Comparison of ENCODE assay signal across 13 cellular contexts in the genomic region with DNA sequence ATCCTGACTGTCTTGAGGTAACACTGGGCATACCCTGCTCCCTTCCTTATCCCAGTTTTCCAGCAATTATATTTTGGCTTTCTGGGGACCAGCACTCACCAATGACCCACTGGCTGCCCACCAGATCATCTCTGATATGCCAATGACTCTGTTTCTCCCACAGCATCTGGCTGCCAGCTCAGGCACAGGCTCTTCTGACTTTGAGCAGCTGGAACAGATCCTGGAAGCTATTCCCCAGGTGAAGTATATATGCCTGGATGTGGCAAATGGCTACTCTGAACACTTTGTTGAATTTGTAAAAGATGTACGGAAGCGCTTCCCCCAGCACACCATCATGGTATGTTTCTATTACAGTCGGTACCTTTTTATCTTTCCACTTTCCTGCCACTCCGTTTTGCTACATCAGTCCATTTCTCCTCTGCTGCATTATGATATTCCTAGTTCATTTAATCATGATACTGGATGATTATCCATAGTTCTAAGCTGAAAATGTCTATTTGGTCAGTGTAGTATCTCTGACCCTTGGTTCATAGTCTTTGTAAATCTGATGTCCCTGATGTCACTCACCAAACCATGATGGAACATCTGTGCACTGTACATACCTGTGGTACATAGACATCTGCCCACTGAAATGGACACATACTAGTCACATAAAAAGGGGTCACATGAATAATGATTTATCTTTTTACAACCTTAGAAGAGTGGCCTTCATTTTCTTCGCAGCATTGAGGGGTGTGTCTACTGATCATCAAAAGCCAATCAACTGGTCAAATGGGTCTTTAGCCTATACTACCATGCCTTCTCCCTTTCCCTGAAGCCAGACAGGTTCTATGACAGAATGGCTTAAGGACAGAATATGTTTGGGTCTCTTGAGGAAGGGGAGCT. TPM values are rescaled to one million over a fixed set of nuclear protein-coding genes. Genes with fewer than 3 reads are reported as not detected.
DNase-seq lines count a peak whose midpoint lies in the region; ATAC-seq and TF ChIP-seq lines count a peak whose summit lies in the region.
"Had no signal": no experiment of that assay in that cellular context is flagged by ENCODE, and none has a peak within 500 bp of the region (broad histone marks: within the 10 kb centered on the region; RNA-seq: fewer than 3 reads in every experiment).

No MANE protein-coding gene starts in this region.

- H3K36me3 Mint-ChIP-seq in CD4-positive, alpha-beta T cell (ENCODE audit: low read depth), result peaks cover 95% of the 10 kb centered on the region
- H3K36me3 Mint-ChIP-seq in activated CD4-positive, alpha-beta memory T cell treated with anti-CD3 and anti-CD28 coated beads, Interleukin-2, amount 10 ng/mL, durations not matched to agents 7 days and 5 days (ENCODE audit: low read depth), result peaks cover 73% of the 10 kb centered on the region
- H3K36me3 Mint-ChIP-seq in naive B cell, result peaks cover 18 to 30% of the 10 kb centered on the region in 2 donors

- CTCF ChIA-PET in CD4-positive, alpha-beta T cell (lab: Charles Lee), result interaction anchor here (2.0 to 3.3 kb wide), 4 partner anchors 20 to 97 kb away, joined by 7 to 14 read pairs (median 10); partner anchors contain the start of genes IRF9 and MDP1
- CTCF ChIA-PET in activated CD4-positive, alpha-beta memory T cell treated with anti-CD3 and anti-CD28 coated beads, Interleukin-2, amount 10 ng/mL, durations not matched to agents 7 days and 5 days (lab: Charles Lee), result interaction anchor here (0.9 to 3.8 kb wide), 9 partner anchors 16 to 196 kb away, joined by 3 to 23 read pairs (median 4); partner anchors contain the start of genes CIDEB, IPO4, IRF9 and MDP1

- H3K27me3 ChIP-seq in CD4-positive, alpha-beta T cell (ENCODE audit: control insufficient read depth, insufficient read depth, low read length), result no peaks in the 10 kb centered on the region

- TF ChIP-seq CTCF in CD4-positive, alpha-beta T cell (IDR thresholded peaks at IDR 0.05), result no peak

- peaks cover 91% of the 10 kb centered on the region for H3K4me1 Mint-ChIP-seq in CD4-positive, alpha-beta T cell (ENCODE audit: low read depth)
- H3K4me1 Mint-ChIP-seq in activated CD4-positive, alpha-beta memory T cell treated with anti-CD3 and anti-CD28 coated beads, Interleukin-2, amount 10 ng/mL, durations not matched to agents 7 days and 5 days, result peaks cover 78% of the 10 kb centered on the region
- H3K4me1 Mint-ChIP-seq in naive B cell, result peaks cover 64 to 83% (median 79%) of the 10 kb centered on the region in 3 donors

- H3K27ac ChIP-seq in CD4-positive, alpha-beta T cell (ENCODE audit: low read depth, low read length), result no peak overlapping the region

- no peaks in the 10 kb centered on the region for H3K9me3 Mint-ChIP-seq in CD4-positive, alpha-beta T cell
- H3K9me3 Mint-ChIP-seq in activated CD4-positive, alpha-beta memory T cell treated with anti-CD3 and anti-CD28 coated beads, Interleukin-2, amount 10 ng/mL, durations not matched to agents 7 days and 5 days, result no peaks in the 10 kb centered on the region
- H3K9me3 Mint-ChIP-seq in naive B cell, result no peaks in the 10 kb centered on the region
- H3K9me3 Mint-ChIP-seq: memory B cell had no signal

- no peak for ATAC-seq in CD4-positive, alpha-beta T cell (ENCODE audit: poor library complexity)
- no peak for ATAC-seq in naive B cell (ENCODE audit: low read depth in 2 of 2)

- peak overlapping the region; percentile 93 for H3K27ac Mint-ChIP-seq in CD4-positive, alpha-beta T cell
- H3K27ac Mint-ChIP-seq in activated CD4-positive, alpha-beta memory T cell treated with anti-CD3 and anti-CD28 coated beads, Interleukin-2, amount 10 ng/mL, durations not matched to agents 7 days and 5 days, result peak overlapping the region; percentile 74
- peak overlapping the region in 4 of 6 donors; percentile 42 to 86 (median 74) for H3K27ac Mint-ChIP-seq in naive B cell

- H3K9me3 ChIP-seq in CD4-positive, alpha-beta T cell (ENCODE audit: control insufficient read depth, low read length), result no peaks in the 10 kb centered on the region

- peak overlapping the region; percentile 40 for H3K4me3 Mint-ChIP-seq in CD4-positive, alpha-beta T cell
- no peak overlapping the region for H3K4me3 Mint-ChIP-seq in activated CD4-positive, alpha-beta memory T cell treated with anti-CD3 and anti-CD28 coated beads, Interleukin-2, amount 10 ng/mL, durations not matched to agents 7 days and 5 days
- peak overlapping the region in 1 of 8 donors; percentile 94 for H3K4me3 Mint-ChIP-seq in naive B cell
- H3K4me3 Mint-ChIP-seq: memory B cell had no signal

- no peaks in the 10 kb centered on the region for H3K27me3 Mint-ChIP-seq in CD4-positive, alpha-beta T cell
- H3K27me3 Mint-ChIP-seq in activated CD4-positive, alpha-beta memory T cell treated with anti-CD3 and anti-CD28 coated beads, Interleukin-2, amount 10 ng/mL, durations not matched to agents 7 days and 5 days, result no peaks in the 10 kb centered on the region
- H3K27me3 Mint-ChIP-seq in naive B cell, result no peaks in the 10 kb centered on the region
- H3K27me3 Mint-ChIP-seq: memory B cell had no signal

- POLR2A ChIA-PET in CD4-positive, alpha-beta T cell (lab: Charles Lee), result interaction anchor here (0.6 to 2.6 kb wide), 5 partner anchors 7 to 74 kb away, joined by 3 to 11 read pairs (median 3); partner anchors contain the start of genes IPO4, MDP1 and RABGGTA
- POLR2A ChIA-PET in activated CD4-positive, alpha-beta memory T cell treated with anti-CD3 and anti-CD28 coated beads, Interleukin-2, amount 10 ng/mL, durations not matched to agents 7 days and 5 days (lab: Charles Lee), result interaction anchor here (1.0 to 9.7 kb wide), 15 partner anchors 7 to 194 kb away, joined by 3 to 136 read pairs (median 5); partner anchors contain the start of genes CBLN3, CHMP4A, DCAF11 and IRF9

- DNase-seq in CD4-positive, alpha-beta T cell, result no peak
- no peak for DNase-seq in activated CD4-positive, alpha-beta memory T cell treated with anti-CD3 and anti-CD28 coated beads, Interleukin-2, amount 10 ng/mL, durations not matched to agents 7 days and 5 days
- no peak for DNase-seq in naive B cell
- DNase-seq in glomerular visceral epithelial cell (ENCODE audit: extremely low spot score), result no peak
- DNase-seq in effector CD4-positive, alpha-beta T cell, result no peak
- DNase-seq in germinal center (ENCODE audit: low spot score), result no peak
- DNase-seq: activated CD4-positive, CD25-positive, alpha-beta regulatory T cell; amygdala; NCI-H1436 treated with DMSO at 0.1 percent for 48 hours; NCI-H2227 treated with DMSO at 0.1 percent for 48 hours; RPMI8226; stimulated activated naive CD4-positive, alpha-beta T cell had no signal

- intact Hi-C loops in CD4-positive, alpha-beta T cell (cut with DNase I, micrococcal nuclease), result no loop called here

RNA-seq across cellular contexts. Expression of gene GMPR2, which starts 3.3 kb away (rescaled TPM):
- 10 to 100 TPM; 22.2 to 24.8 TPM for total RNA-seq in CD4-positive, alpha-beta T cell
- 10 to 100 TPM; 78.1 to 90.3 TPM for total RNA-seq in activated CD4-positive, alpha-beta memory T cell treated with anti-CD3 and anti-CD28 coated beads, Interleukin-2, amount 10 ng/mL, durations not matched to agents 7 days and 5 days
- 100 to 1,000 TPM in 3 of 6 donors, 10 to 100 TPM in 3; 90.3 to 120 (median 99.2) TPM for polyA plus RNA-seq in naive B cell (ENCODE audit: low read depth in 6 of 6)

RNA-seq across cellular contexts. Expression of gene NEDD8, which starts 3.9 kb away (rescaled TPM):
- 10 to 100 TPM; 42.0 to 43.5 TPM for total RNA-seq in CD4-positive, alpha-beta T cell
- total RNA-seq in activated CD4-positive, alpha-beta memory T cell treated with anti-CD3 and anti-CD28 coated beads, Interleukin-2, amount 10 ng/mL, durations not matched to agents 7 days and 5 days, result 100 to 1,000 TPM; 190 to 197 TPM
- polyA plus RNA-seq in naive B cell (ENCODE audit: low read depth in 6 of 6), result 100 to 1,000 TPM; 306 to 385 (median 326) TPM

RNA-seq across cellular contexts. Expression of gene TINF2, which starts 6.4 kb away (rescaled TPM):
- total RNA-seq in CD4-positive, alpha-beta T cell, result 100 to 1,000 TPM; 110 to 113 TPM
- total RNA-seq in activated CD4-positive, alpha-beta memory T cell treated with anti-CD3 and anti-CD28 coated beads, Interleukin-2, amount 10 ng/mL, durations not matched to agents 7 days and 5 days, result 100 to 1,000 TPM; 133 to 139 TPM
- polyA plus RNA-seq in naive B cell (ENCODE audit: low read depth in 6 of 6), result 100 to 1,000 TPM; 238 to 289 (median 254) TPM

RNA-seq across cellular contexts. Expression of gene MDP1, which starts 20.2 kb away (rescaled TPM):
- total RNA-seq in CD4-positive, alpha-beta T cell, result 1 to 10 TPM; 3.2 to 3.7 TPM
- 10 to 100 TPM; 13.5 to 17.0 TPM for total RNA-seq in activated CD4-positive, alpha-beta memory T cell treated with anti-CD3 and anti-CD28 coated beads, Interleukin-2, amount 10 ng/mL, durations not matched to agents 7 days and 5 days
- 10 to 100 TPM; 32.7 to 48.2 (median 37.3) TPM for polyA plus RNA-seq in naive B cell (ENCODE audit: low read depth in 6 of 6)

RNA-seq across cellular contexts. Expression of gene CHMP4A, which starts 22.8 kb away (rescaled TPM):
- 10 to 100 TPM; 73.4 to 80.1 TPM for total RNA-seq in CD4-positive, alpha-beta T cell
- 10 to 100 TPM; 92.9 to 97.9 TPM for total RNA-seq in activated CD4-positive, alpha-beta memory T cell treated with anti-CD3 and anti-CD28 coated beads, Interleukin-2, amount 10 ng/mL, durations not matched to agents 7 days and 5 days
- polyA plus RNA-seq in naive B cell (ENCODE audit: low read depth in 6 of 6), result 100 to 1,000 TPM; 139 to 167 (median 157) TPM

Comparison
In these comparisons a context has a peak if more than half of its experiments do, and no peak if none do; other contexts are left out.
1. RNA of gene NEDD8, which starts 3.9 kb away (total RNA-seq): 190 to 197 TPM in activated CD4-positive, alpha-beta memory T cell treated with anti-CD3 and anti-CD28 coated beads, Interleukin-2, amount 10 ng/mL, durations not matched to agents 7 days and 5 days; 42.0 to 43.5 TPM in CD4-positive, alpha-beta T cell; every median in the first group is over 4 times any median in the second.
2. Peak in every context shown above with its lines, with median percentiles within 50 percentile points of each other: H3K27ac Mint-ChIP-seq.